8 cellular contexts compared by ENCODE assay signal in the genomic region with DNA sequence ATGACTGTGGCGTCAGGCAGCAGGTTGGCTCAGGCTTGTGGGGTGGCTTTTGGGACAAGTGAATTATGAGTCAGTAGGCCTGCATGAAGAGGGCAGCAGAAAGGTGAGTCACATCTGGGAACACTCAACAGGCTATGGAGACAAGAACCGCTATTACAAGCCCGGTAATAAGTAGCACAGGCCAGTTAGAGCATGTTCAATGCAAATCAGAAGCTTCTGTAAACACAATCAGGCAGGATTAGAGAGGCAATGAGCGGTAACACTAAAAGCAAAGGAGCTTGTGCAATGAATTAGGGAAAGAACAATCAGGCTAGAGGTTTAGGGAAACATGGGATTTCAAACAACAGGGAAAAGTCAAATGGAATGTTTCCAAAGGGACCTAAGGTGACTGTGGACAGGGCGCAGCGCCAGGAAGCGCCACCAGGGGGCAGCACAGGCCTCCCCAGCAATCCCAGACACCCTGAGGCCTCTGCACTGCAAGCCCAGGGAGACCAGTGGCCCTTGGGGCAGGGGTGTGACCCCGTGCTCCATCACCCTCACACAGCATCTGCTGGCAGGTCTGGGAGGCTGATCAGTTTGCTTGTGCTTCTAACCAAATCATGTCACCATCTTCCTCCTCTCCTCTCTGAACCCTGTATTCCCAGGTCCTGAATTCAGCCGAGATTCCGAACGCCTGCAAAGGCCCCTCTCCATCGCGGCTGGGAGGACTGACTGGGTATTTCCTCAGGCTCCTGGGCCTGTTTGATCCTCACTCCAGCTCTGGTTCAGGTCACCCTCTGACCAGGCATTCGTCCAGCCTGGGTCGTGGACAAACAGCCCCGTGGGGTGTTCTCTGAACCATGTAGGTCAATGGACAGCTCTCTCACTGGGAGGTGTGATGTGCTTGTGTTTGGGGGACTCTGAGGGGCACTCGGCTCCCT. TPM values are rescaled to one million over a fixed set of nuclear protein-coding genes. Genes with fewer than 3 reads are reported as not detected.
DNase-seq lines count a peak whose midpoint lies in the region; ATAC-seq lines count a peak whose summit lies in the region.

No MANE protein-coding gene starts in this region.

- peak; percentile 61 for ATAC-seq in GM21515 (IDR thresholded peaks at IDR 0.05; ENCODE audit: unreplicated experiment)

- CTCF ChIA-PET in activated naive CD4-positive, alpha-beta T cell treated with anti-CD3 and anti-CD28 coated beads for 36 hours (lab: Charles Lee), result interaction anchor here (0.7 to 6.4 kb wide), 19 partner anchors 9 to 740 kb away, joined by 3 to 29 read pairs (median 5); no protein-coding TSS in a partner anchor

- H3K36me3 Mint-ChIP-seq in activated naive CD4-positive, alpha-beta T cell treated with anti-CD3 and anti-CD28 coated beads for 36 hours (ENCODE audit: low read depth), result no peaks in the 10 kb centered on the region

- intact Hi-C loops in activated naive CD4-positive, alpha-beta T cell treated with anti-CD3 and anti-CD28 coated beads for 36 hours (cut with micrococcal nuclease), result loop anchor here (1.0 to 5.0 kb wide), 3 partner anchors 95 to 716 kb away; no protein-coding TSS in a partner anchor
- intact Hi-C loops in posterior cingulate gyrus (cut with DNase I), result loop anchor here (2.0 kb wide), 1 partner anchor 94 kb away; no protein-coding TSS in a partner anchor

- no peak overlapping the region for H3K4me3 Mint-ChIP-seq in activated naive CD4-positive, alpha-beta T cell treated with anti-CD3 and anti-CD28 coated beads for 36 hours

- H3K27me3 Mint-ChIP-seq in activated naive CD4-positive, alpha-beta T cell treated with anti-CD3 and anti-CD28 coated beads for 36 hours (ENCODE audit: low read depth), result no peaks in the 10 kb centered on the region

- H3K27ac Mint-ChIP-seq in activated naive CD4-positive, alpha-beta T cell treated with anti-CD3 and anti-CD28 coated beads for 36 hours, result no peak overlapping the region

- peak; percentile 21 for DNase-seq in DMS 273 treated with DMSO at 0.1 percent for 48 hours (lab: John Stamatoyannopoulos, UW)
- DNase-seq in Kasumi-1 (lab: John Stamatoyannopoulos, UW), result peak; percentile 57 to 62
- peak; percentile 2 to 31 for DNase-seq in SHP77 (lab: John Stamatoyannopoulos, UW)
- peak; percentile 64 for DNase-seq in activated naive CD4-positive, alpha-beta T cell treated with anti-CD3 and anti-CD28 coated beads for 36 hours
- peak; percentile 75 for DNase-seq in glomerular visceral epithelial cell (ENCODE audit: extremely low spot score)
- DNase-seq in posterior cingulate gyrus, result peak; percentile 35 to 94 (median 72)
- peak; percentile 70 for DNase-seq in ureter (ENCODE audit: low spot score)

- no peaks in the 10 kb centered on the region for H3K4me1 Mint-ChIP-seq in activated naive CD4-positive, alpha-beta T cell treated with anti-CD3 and anti-CD28 coated beads for 36 hours (ENCODE audit: low read depth)

- no peaks in the 10 kb centered on the region for H3K9me3 Mint-ChIP-seq in activated naive CD4-positive, alpha-beta T cell treated with anti-CD3 and anti-CD28 coated beads for 36 hours

RNA-seq across cellular contexts. Expression of a gene that starts 50.0 kb away (rescaled TPM):
- total RNA-seq in activated naive CD4-positive, alpha-beta T cell treated with anti-CD3 and anti-CD28 coated beads for 36 hours, result 100 to 1,000 TPM; 114 to 123 TPM
- 124 TPM for total RNA-seq in ureter

Comparison
In these comparisons a context has a peak if more than half of its experiments do, and no peak if none do; other contexts are left out.
1. Peak in every context shown above with its lines: DNase-seq and ATAC-seq.
2. DNase-seq: peak in every context shown above with its lines; median percentile 75 in glomerular visceral epithelial cell; 72 in posterior cingulate gyrus; 70 in ureter; 64 in activated naive CD4-positive, alpha-beta T cell treated with anti-CD3 and anti-CD28 coated beads for 36 hours; 60 in Kasumi-1; 21 in DMS 273 treated with DMSO at 0.1 percent for 48 hours; 16 in SHP77.